In the genomic region with DNA sequence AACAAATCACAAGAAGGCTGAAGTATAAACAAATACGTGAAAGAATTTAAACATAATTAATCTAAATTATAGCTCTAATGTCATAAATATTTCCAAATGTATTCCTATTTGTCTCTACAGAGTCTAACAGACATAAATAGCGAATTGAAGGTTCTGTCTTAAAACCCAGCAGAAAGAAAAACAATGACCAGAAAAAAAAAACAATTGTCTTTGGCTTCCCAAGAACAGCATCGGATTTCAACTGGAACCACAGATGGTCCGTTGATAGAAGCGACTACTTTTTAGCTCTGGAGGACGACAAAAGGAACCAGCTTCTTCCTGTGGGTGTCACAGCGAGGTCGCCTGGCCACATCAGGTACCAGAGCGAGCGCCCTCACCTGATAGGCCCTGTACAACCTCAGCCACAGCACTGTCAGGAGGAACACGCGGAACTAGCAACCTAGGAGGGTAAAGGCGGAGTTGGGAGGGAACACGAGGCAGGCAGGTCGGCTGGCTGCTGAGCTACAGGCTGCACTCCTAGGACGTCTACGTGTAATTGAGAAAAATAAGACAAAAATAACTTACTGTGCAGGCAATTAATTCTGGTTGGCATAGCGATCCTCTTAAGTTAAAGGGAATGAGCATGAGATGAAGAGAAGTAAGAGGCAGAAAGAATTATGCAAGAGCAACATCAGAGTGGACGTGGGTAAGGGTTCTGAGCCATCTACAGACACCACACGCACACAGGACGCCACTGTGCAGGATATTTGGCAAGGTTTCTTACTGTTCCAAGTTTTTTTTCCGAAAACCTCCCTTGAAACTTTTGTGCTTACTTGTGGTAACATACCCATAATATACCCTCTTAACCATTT, we compare ENCODE assay signal across 10 cellular contexts. TPM values are rescaled to one million over a fixed set of nuclear protein-coding genes. Genes with fewer than 3 reads are reported as not detected.
A peak's percentile ranks its signal among the peaks of the same experiment; 100 is the strongest.
DNase-seq lines count a peak whose midpoint lies in the region; ATAC-seq and TF ChIP-seq lines count a peak whose summit lies in the region.
"Had no signal": no experiment of that assay in that cellular context is flagged by ENCODE, and none has a peak within 500 bp of the region (broad histone marks: within the 10 kb centered on the region; RNA-seq: fewer than 3 reads in every experiment).

No MANE protein-coding gene starts in this region.

- H3K9me3 ChIP-seq in left ventricle myocardium inferior (replicated peaks) (no peaks in the 10 kb centered on the region), aorta (ENCODE audit: control insufficient read depth, low read length) (no peaks in the 10 kb centered on the region)
- H3K9me3 ChIP-seq: stomach had no signal

- ATAC-seq in Right ventricle myocardium inferior (no peak), aorta (ENCODE audit: low FRiP score) (peak; percentile 12), HG03039 (IDR thresholded peaks at IDR 0.05; ENCODE audit: unreplicated experiment) (no peak)

- peaks cover 34% of the 10 kb centered on the region for H3K36me3 ChIP-seq in left ventricle myocardium inferior
- H3K36me3 ChIP-seq in aorta (ENCODE audit: control insufficient read depth in 1 of 2, insufficient read depth in 2 of 2, low read length in 1 of 2), result peaks cover 0 to 4% of the 10 kb centered on the region in 2 donors

- peaks cover 9% of the 10 kb centered on the region for H3K36me3 Mint-ChIP-seq in mesothelial cell of epicardium

- no peaks in the 10 kb centered on the region for H3K27me3 ChIP-seq in left ventricle myocardium inferior (ENCODE audit: low read depth)
- H3K27me3 ChIP-seq in aorta (ENCODE audit: control insufficient read depth in 1 of 2, insufficient read depth in 2 of 2, low read length in 1 of 2), result no peaks in the 10 kb centered on the region
- H3K27me3 ChIP-seq: stomach had no signal

- DNase-seq in left ventricle myocardium inferior (no peak), Right ventricle myocardium inferior (ENCODE audit: missing footprints) (no peak), mesothelial cell of epicardium (ENCODE audit: low spot score in 2 of 2, unreplicated experiment in 2 of 2) (no peak), aorta (no peak), 8988T (no peak), islet precursor cell (no peak)
- DNase-seq in activated effector memory CD4-positive, alpha-beta T cell treated with anti-CD3 and anti-CD28 coated beads, Interleukin-2, amount 50 U/mL, for 16 hours, result peak; percentile 83
- DNase-seq: NCI-H2081 treated with DMSO at 0.1 percent for 48 hours, stomach had no signal

- no peak for TF ChIP-seq CTCF in left ventricle myocardium inferior (IDR thresholded peaks at IDR 0.05; ENCODE audit: borderline replicate concordance)
- TF ChIP-seq CTCF in mesothelial cell of epicardium (IDR thresholded peaks at IDR 0.05; ENCODE audit: unreplicated experiment), result no peak

- H3K4me1 ChIP-seq in left ventricle myocardium inferior (peaks cover 3% of the 10 kb centered on the region), aorta (ENCODE audit: control insufficient read depth in 1 of 2, insufficient read depth in 2 of 2, low read length in 2 of 2) (no peaks in the 10 kb centered on the region)

- WGBS in aorta, 2 donors, result 38 to 39% methylated on average over 22 of the region's 22 CpGs

- H3K9me3 Mint-ChIP-seq in mesothelial cell of epicardium, result no peaks in the 10 kb centered on the region

- H3K27ac Mint-ChIP-seq in mesothelial cell of epicardium, result peak overlapping the region; percentile 61

- H3K4me3 ChIP-seq in left ventricle myocardium inferior, result no peak overlapping the region
- no peak overlapping the region for H3K4me3 ChIP-seq in aorta (ENCODE audit: low read length in 2 of 2)
- H3K4me3 ChIP-seq: stomach had no signal

- H3K4me1 Mint-ChIP-seq in mesothelial cell of epicardium, result peaks cover 25% of the 10 kb centered on the region

- H3K27me3 Mint-ChIP-seq in mesothelial cell of epicardium (ENCODE audit: low read depth), result no peaks in the 10 kb centered on the region

- no peak overlapping the region for H3K4me3 Mint-ChIP-seq in mesothelial cell of epicardium

- H3K27ac ChIP-seq in left ventricle myocardium inferior (replicated peaks) (peak overlapping the region; percentile 17), aorta (ENCODE audit: low read depth in 1 of 2, low read length in 2 of 2) (peak overlapping the region in 1 of 2 donors; percentile 21)

- intact Hi-C loops in left ventricle myocardium inferior (cut with micrococcal nuclease) (no loop called here), Right ventricle myocardium inferior (cut with DNase I) (no loop called here), aorta (cut with DNase I) (no loop called here)

RNA-seq across cellular contexts. Expression of gene PRDM15, which starts 16.7 kb away (rescaled TPM):
- total RNA-seq in left ventricle myocardium inferior, result 2.9 TPM
- total RNA-seq in Right ventricle myocardium inferior, result 4.6 TPM
- total RNA-seq in mesothelial cell of epicardium, result 9.7 to 12.0 TPM (median 10.9 TPM) in 3 replicates
- 10 to 100 TPM in 1 of 2 donors, 1 to 10 TPM in 1; 9.0 to 11.5 TPM for total RNA-seq in aorta
- 1 to 10 TPM; 2.6 to 5.9 TPM for polyA plus RNA-seq in aorta

RNA-seq across cellular contexts. Expression of gene C2CD2, which starts 58.0 kb away (rescaled TPM):
- 5.9 TPM for total RNA-seq in left ventricle myocardium inferior
- total RNA-seq in Right ventricle myocardium inferior, result 7.0 TPM
- 29.7 to 31.6 TPM (median 31.1 TPM) in 3 replicates for total RNA-seq in mesothelial cell of epicardium
- total RNA-seq in aorta, result 10 to 100 TPM; 56.8 to 59.8 TPM
- polyA plus RNA-seq in aorta, result 10 to 100 TPM; 25.5 to 38.9 TPM
